Comparison of ENCODE assay signal across 9 cellular contexts in the genomic region with DNA sequence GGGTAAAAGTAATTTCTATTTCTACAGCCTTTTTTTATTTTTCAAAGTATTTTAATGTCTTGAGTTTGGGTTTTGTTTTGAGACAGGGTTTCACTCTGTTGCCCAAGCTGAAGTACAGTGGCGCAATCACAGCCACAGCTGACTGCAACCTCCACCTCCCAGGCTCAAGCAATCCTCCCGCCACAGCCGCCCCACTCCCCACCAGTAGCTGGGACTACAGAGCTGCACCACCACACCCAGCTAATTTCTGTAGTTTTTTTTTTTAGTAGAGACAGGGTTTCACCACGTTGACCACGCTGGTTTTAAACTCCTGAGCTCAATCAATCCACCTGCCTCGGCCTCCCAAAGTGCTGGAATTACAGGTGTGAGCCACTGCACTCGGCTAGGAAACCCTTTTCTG. TPM values are rescaled to one million over a fixed set of nuclear protein-coding genes. Genes with fewer than 3 reads are reported as not detected.
DNase-seq lines count a peak whose midpoint lies in the region; ATAC-seq and TF ChIP-seq lines count a peak whose summit lies in the region.
"Had no signal": no experiment of that assay in that cellular context is flagged by ENCODE, and none has a peak within 500 bp of the region (broad histone marks: within the 10 kb centered on the region; RNA-seq: fewer than 3 reads in every experiment).

No MANE protein-coding gene starts in this region.

- TF ChIP-seq CTCF in WERI-Rb-1 (IDR thresholded peaks at IDR 0.05; ENCODE audit: low read depth, low read length), result no peak

- H3K36me3 Mint-ChIP-seq in activated naive CD8-positive, alpha-beta T cell treated with anti-CD3 and anti-CD28 coated beads, Interleukin-2, amount 10 ng/mL, durations not matched to agents 7 days and 5 days, result no peaks in the 10 kb centered on the region
- peaks cover 2% of the 10 kb centered on the region for H3K36me3 Mint-ChIP-seq in memory B cell

- H3K4me3 Mint-ChIP-seq in activated naive CD8-positive, alpha-beta T cell treated with anti-CD3 and anti-CD28 coated beads, Interleukin-2, amount 10 ng/mL, durations not matched to agents 7 days and 5 days, result peak overlapping the region; percentile 42
- peak overlapping the region; percentile 45 for H3K4me3 Mint-ChIP-seq in memory B cell

- no peak overlapping the region for H3K27ac ChIP-seq in WERI-Rb-1

- no peaks in the 10 kb centered on the region for H3K36me3 ChIP-seq in WERI-Rb-1
- H3K36me3 ChIP-seq: heart right ventricle had no signal

- no peaks in the 10 kb centered on the region for H3K9me3 Mint-ChIP-seq in activated naive CD8-positive, alpha-beta T cell treated with anti-CD3 and anti-CD28 coated beads, Interleukin-2, amount 10 ng/mL, durations not matched to agents 7 days and 5 days
- no peaks in the 10 kb centered on the region for H3K9me3 Mint-ChIP-seq in memory B cell

- ATAC-seq in GM18511 (IDR thresholded peaks at IDR 0.05; ENCODE audit: unreplicated experiment) (peak; percentile 55), memory B cell (ENCODE audit: low read depth) (peak; percentile 16), HG03354 (IDR thresholded peaks at IDR 0.05; ENCODE audit: poor library complexity, severe bottlenecking, unreplicated experiment) (no peak)
- ATAC-seq in activated naive CD8-positive, alpha-beta T cell treated with anti-CD3 and anti-CD28 coated beads, Interleukin-2, amount 10 ng/mL, durations not matched to agents 7 days and 5 days (ENCODE audit: low read depth), result peak; percentile 46
- ATAC-seq: heart right ventricle had no signal

- H3K27me3 Mint-ChIP-seq in activated naive CD8-positive, alpha-beta T cell treated with anti-CD3 and anti-CD28 coated beads, Interleukin-2, amount 10 ng/mL, durations not matched to agents 7 days and 5 days, result no peaks in the 10 kb centered on the region
- no peaks in the 10 kb centered on the region for H3K27me3 Mint-ChIP-seq in memory B cell

- H3K4me1 Mint-ChIP-seq in activated naive CD8-positive, alpha-beta T cell treated with anti-CD3 and anti-CD28 coated beads, Interleukin-2, amount 10 ng/mL, durations not matched to agents 7 days and 5 days, result peaks cover 49% of the 10 kb centered on the region
- peaks cover 35% of the 10 kb centered on the region for H3K4me1 Mint-ChIP-seq in memory B cell

- POLR2A ChIA-PET in activated naive CD8-positive, alpha-beta T cell treated with anti-CD3 and anti-CD28 coated beads, Interleukin-2, amount 10 ng/mL, durations not matched to agents 7 days and 5 days (lab: Charles Lee), result interaction anchor here (2.2 kb wide), 1 partner anchor 11 kb away, joined by 7 read pairs; no protein-coding TSS in a partner anchor

- H3K9me3 ChIP-seq in WERI-Rb-1 (ENCODE audit: severe bottlenecking), result no peaks in the 10 kb centered on the region
- H3K9me3 ChIP-seq: heart right ventricle had no signal

- DNase-seq in HK-2 (ENCODE audit: unreplicated experiment) (peak; percentile 21), memory B cell (ENCODE audit: low spot score in 2 of 2) (no peak), WERI-Rb-1 (no peak), pons (ENCODE audit: low spot score) (no peak), NCI-H128 (lab: John Stamatoyannopoulos, UW; ENCODE audit: unreplicated experiment) (no peak)
- DNase-seq in activated naive CD8-positive, alpha-beta T cell treated with anti-CD3 and anti-CD28 coated beads, Interleukin-2, amount 10 ng/mL, durations not matched to agents 7 days and 5 days, result no peak

- H3K27ac Mint-ChIP-seq in activated naive CD8-positive, alpha-beta T cell treated with anti-CD3 and anti-CD28 coated beads, Interleukin-2, amount 10 ng/mL, durations not matched to agents 7 days and 5 days, result peak overlapping the region; percentile 74
- peak overlapping the region; percentile 64 for H3K27ac Mint-ChIP-seq in memory B cell

- H3K27me3 ChIP-seq in WERI-Rb-1 (ENCODE audit: insufficient read depth, low read depth, severe bottlenecking), result no peaks in the 10 kb centered on the region
- H3K27me3 ChIP-seq: heart right ventricle had no signal

- H3K4me3 ChIP-seq in WERI-Rb-1 (ENCODE audit: low read depth, low read length), result no peak overlapping the region
- H3K4me3 ChIP-seq: heart right ventricle had no signal

RNA-seq across cellular contexts. Expression of a gene that starts 44.0 kb away (rescaled TPM):
- 10 to 100 TPM; 16.5 to 21.1 TPM for total RNA-seq in activated naive CD8-positive, alpha-beta T cell treated with anti-CD3 and anti-CD28 coated beads, Interleukin-2, amount 10 ng/mL, durations not matched to agents 7 days and 5 days

RNA-seq across cellular contexts. Expression of a gene that starts 44.1 kb away (rescaled TPM):
- total RNA-seq in activated naive CD8-positive, alpha-beta T cell treated with anti-CD3 and anti-CD28 coated beads, Interleukin-2, amount 10 ng/mL, durations not matched to agents 7 days and 5 days, result 10 to 100 TPM; 46.3 to 49.4 TPM
